13 cellular contexts compared by ENCODE assay signal in the genomic region with DNA sequence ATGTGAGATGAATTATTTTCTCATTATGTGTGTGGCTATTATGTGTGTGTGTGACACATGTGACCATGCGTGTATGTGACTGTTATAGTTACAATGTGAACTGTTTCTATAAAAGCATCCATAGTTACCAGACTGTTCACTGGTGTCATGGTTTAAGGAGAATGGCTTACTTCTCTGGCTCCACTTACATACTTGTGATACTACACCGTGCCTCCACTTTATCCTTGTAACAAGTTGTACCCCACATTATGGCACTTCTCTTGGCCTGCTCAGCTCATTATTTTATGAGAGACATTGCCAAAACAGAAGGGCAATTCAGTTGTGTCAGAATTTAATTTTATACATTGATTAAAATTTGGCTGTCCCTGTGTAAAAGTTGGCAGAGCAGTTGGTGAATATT.
A peak's percentile ranks its signal among the peaks of the same experiment; 100 is the strongest.
DNase-seq lines count a peak whose midpoint lies in the region; ATAC-seq and TF ChIP-seq lines count a peak whose summit lies in the region.
"Had no signal": no experiment of that assay in that cellular context is flagged by ENCODE, and none has a peak within 500 bp of the region (broad histone marks: within the 10 kb centered on the region; RNA-seq: fewer than 3 reads in every experiment).

No MANE protein-coding gene starts in this region.

- H3K27ac ChIP-seq in GM23248 (peak overlapping the region; percentile 1; the same call in 1 of the 2 replicates), HUES48 (ENCODE audit: low read depth, low read length) (peak overlapping the region; percentile 72), heart right ventricle (peak overlapping the region in 4 of 10 donors; percentile 4 to 35 (median 26)), neutrophil (peak overlapping the region; percentile 10), mesendoderm (ENCODE audit: low read depth, low read length) (no peak overlapping the region)

- WGBS in GM23248 (ENCODE audit: low coverage in 1 of 2, low lambda C conversion rate in 2 of 2, missing lambda C conversion rate in 2 of 2), 2 experiments = 29 to 30% methylated on average over 2 of the region's 2 CpGs
- WGBS in heart right ventricle, 2 donors = 33 to 38% methylated on average over 2 of the region's 2 CpGs
- no CpG with 5 or more reads among the region's 2 CpGs for WGBS in mesendoderm (ENCODE audit: extremely low coverage, insufficient coverage, low lambda C conversion rate)

- ATAC-seq in heart right ventricle (peak in 6 of 8 donors; percentile 35 to 85 (median 52)), HG02885 (IDR thresholded peaks at IDR 0.05; ENCODE audit: poor library complexity, unreplicated experiment) (no peak)

- H3K9me3 ChIP-seq in GM23248 (ENCODE audit: low read depth) = no peaks in the 10 kb centered on the region
- no peaks in the 10 kb centered on the region for H3K9me3 ChIP-seq in HUES48 (ENCODE audit: control insufficient read depth, insufficient read depth, low read length)
- H3K9me3 ChIP-seq in heart right ventricle = peaks cover 0 to 11% (median 0%) of the 10 kb centered on the region in 11 donors
- H3K9me3 ChIP-seq in neutrophil = no peaks in the 10 kb centered on the region

- in situ Hi-C loops in GM23248 (cut with MboI) = no loop called here

- H3K79me1 ChIP-seq in mesendoderm (ENCODE audit: low read length) = peaks cover 6% of the 10 kb centered on the region

- no peak overlapping the region for H2BK15ac ChIP-seq in mesendoderm (replicated peaks; ENCODE audit: low read depth)

- intact Hi-C loops in heart right ventricle (cut with DNase I) = loop anchor here in 1 of 10 donors (5.0 kb wide), 1 partner anchor 45 kb away; no protein-coding TSS in a partner anchor

- H4K5ac ChIP-seq in mesendoderm (ENCODE audit: low read length) = no peak overlapping the region

- no peak overlapping the region for H2AFZ ChIP-seq in GM23248

- TF ChIP-seq CTCF in heart right ventricle (IDR thresholded peaks at IDR 0.05) (no peak), neutrophil (IDR thresholded peaks at IDR 0.05) (no peak)

- H2BK5ac ChIP-seq in mesendoderm (ENCODE audit: low read length) = no peak overlapping the region

- H2BK120ac ChIP-seq in mesendoderm (ENCODE audit: low read depth, low read length) = no peak overlapping the region

- H3K36me3 ChIP-seq in GM23248 (ENCODE audit: low read depth) = peaks cover 20% of the 10 kb centered on the region; the same call in 1 of the 2 replicates
- peaks cover 17% of the 10 kb centered on the region for H3K36me3 ChIP-seq in HUES48 (ENCODE audit: control insufficient read depth, insufficient read depth, low read length)
- H3K36me3 ChIP-seq in heart right ventricle = peaks cover 0 to 81% (median 4%) of the 10 kb centered on the region in 9 donors
- H3K36me3 ChIP-seq in neutrophil = peaks cover 55% of the 10 kb centered on the region
- H3K36me3 ChIP-seq in mesendoderm (ENCODE audit: control insufficient read depth, insufficient read depth, low read length) = no peaks in the 10 kb centered on the region

- no peak overlapping the region for H2AK5ac ChIP-seq in mesendoderm (ENCODE audit: low read length)

- H3K79me2 ChIP-seq in GM23248 (ENCODE audit: insufficient read depth) = peaks cover 81% of the 10 kb centered on the region
- peaks cover 1% of the 10 kb centered on the region for H3K79me2 ChIP-seq in mesendoderm (ENCODE audit: control insufficient read depth, insufficient read depth, low read length)

- no peaks in the 10 kb centered on the region for H3K9me2 ChIP-seq in GM23248 (ENCODE audit: insufficient read depth)

- no peak overlapping the region for H3K18ac ChIP-seq in mesendoderm (ENCODE audit: low read length)

- H3K27me3 ChIP-seq in GM23248 (replicated peaks; ENCODE audit: insufficient read depth) (no peaks in the 10 kb centered on the region), HUES48 (ENCODE audit: control insufficient read depth, insufficient read depth, low read length) (no peaks in the 10 kb centered on the region), heart right ventricle (no peaks in the 10 kb centered on the region), neutrophil (no peaks in the 10 kb centered on the region), mesendoderm (ENCODE audit: insufficient read depth, low read length, poor library complexity) (no peaks in the 10 kb centered on the region)

- H4K20me1 ChIP-seq in GM23248 (ENCODE audit: insufficient read depth) = 0 out of 2 replicates have a peak, but pooled peaks cover 5% of the 10 kb centered on the region

- peak overlapping the region; percentile 24 for H3K4me2 ChIP-seq in GM23248 (ENCODE audit: unreplicated experiment)
- no peak overlapping the region for H3K4me2 ChIP-seq in mesendoderm (ENCODE audit: low read length)

- H3K56ac ChIP-seq in mesendoderm (ENCODE audit: low read length) = no peak overlapping the region

- DNase-seq in GM23248 = peak; percentile 14
- DNase-seq in heart right ventricle = no peak
- DNase-seq in mesendoderm = no peak
- DNase-seq in activated CD4-positive, alpha-beta T cell treated with anti-CD3 and anti-CD28 coated beads, Interleukin-2, amount 50 U/mL, for 48 hours = no peak
- DNase-seq: H7, Karpas-422, NCI-H1417 treated with DMSO at 0.1 percent for 48 hours, NCI-H187, NCI-H446, OCI-M1 had no signal

- no peak overlapping the region for H3K9ac ChIP-seq in GM23248
- no peak overlapping the region for H3K9ac ChIP-seq in HUES48 (ENCODE audit: low read depth, low read length)
- no peak overlapping the region for H3K9ac ChIP-seq in mesendoderm (ENCODE audit: low read length)

- H3K4me3 ChIP-seq in GM23248 (no peak overlapping the region), HUES48 (ENCODE audit: low read depth, low read length) (peak overlapping the region; percentile 39; the same call in 1 of the 2 replicates), heart right ventricle (no peak overlapping the region), neutrophil (ENCODE audit: low read depth in 1 of 2, low read length in 1 of 2) (no peak overlapping the region), mesendoderm (ENCODE audit: low read length) (no peak overlapping the region)

- no peak overlapping the region for H3K4ac ChIP-seq in mesendoderm (ENCODE audit: low read depth, low read length)

- H4K8ac ChIP-seq in mesendoderm (ENCODE audit: low read depth, low read length) = no peak overlapping the region

- H3F3A ChIP-seq in GM23248 (ENCODE audit: insufficient read depth) = no peaks in the 10 kb centered on the region

- H3K23ac ChIP-seq in mesendoderm (ENCODE audit: low read length) = no peak overlapping the region

- H3K4me1 ChIP-seq in GM23248 (ENCODE audit: insufficient read depth) = peaks cover 12% of the 10 kb centered on the region
- peaks cover 46% of the 10 kb centered on the region for H3K4me1 ChIP-seq in HUES48 (ENCODE audit: control insufficient read depth, insufficient read depth, low read length)
- peaks cover 5 to 43% (median 23%) of the 10 kb centered on the region in 9 donors for H3K4me1 ChIP-seq in heart right ventricle
- peaks cover 22 to 27% of the 10 kb centered on the region in 2 experiments for H3K4me1 ChIP-seq in neutrophil (ENCODE audit: control insufficient read depth in 1 of 2, insufficient read depth in 1 of 2, low read depth in 1 of 2, low read length in 1 of 2)
- peaks cover 3% of the 10 kb centered on the region for H3K4me1 ChIP-seq in mesendoderm (ENCODE audit: control insufficient read depth, low read depth, low read length)
